12 cellular contexts compared by ENCODE assay signal in the genomic region with DNA sequence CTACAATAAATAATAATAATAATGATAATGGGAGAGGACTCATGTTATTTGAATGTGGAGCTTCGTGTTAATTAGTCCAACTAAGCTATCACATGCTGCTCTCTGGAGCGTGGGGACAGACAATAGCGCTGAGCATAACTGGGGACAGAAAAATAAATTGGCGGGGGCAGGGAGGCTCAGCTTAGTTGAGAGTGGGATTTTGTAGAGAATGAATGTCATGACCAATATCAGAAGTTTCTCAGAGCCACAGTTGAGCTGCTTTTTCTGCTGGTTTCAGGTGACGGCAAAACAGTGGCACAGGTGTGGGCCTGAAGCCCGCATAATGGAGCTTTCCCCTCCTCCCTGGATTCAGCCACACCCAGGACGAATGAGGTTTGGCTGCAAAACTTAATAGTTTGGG.
DNase-seq lines count a peak whose midpoint lies in the region; ATAC-seq and TF ChIP-seq lines count a peak whose summit lies in the region.
"Had no signal": no experiment of that assay in that cellular context is flagged by ENCODE, and none has a peak within 500 bp of the region (broad histone marks: within the 10 kb centered on the region; RNA-seq: fewer than 3 reads in every experiment).

No MANE protein-coding gene starts in this region.

- H3K27ac Mint-ChIP-seq in stimulated activated naive CD8-positive, alpha-beta T cell treated with anti-CD3 and anti-CD28 coated beads, Interleukin-15, amount 100 ng/mL, for 72 hours, result peak overlapping the region in 1 of 2 donors; percentile 23

- peaks cover 49% of the 10 kb centered on the region for H3K4me1 Mint-ChIP-seq in stimulated activated naive CD8-positive, alpha-beta T cell treated with anti-CD3 and anti-CD28 coated beads, Interleukin-15, amount 100 ng/mL, for 72 hours

- no peak overlapping the region for H3K9ac ChIP-seq in Karpas-422 (ENCODE audit: low read length)

- TF ChIP-seq CTCF in esophagus squamous epithelium (IDR thresholded peaks at IDR 0.05) (no peak), tibial nerve (IDR thresholded peaks at IDR 0.05) (no peak)

- no peak for DNase-seq in stimulated activated naive CD8-positive, alpha-beta T cell treated with anti-CD3 and anti-CD28 coated beads, Interleukin-15, Interleukin-2, amounts not matched to agents 100 U/mL and 50 U/mL, for 24 hours
- no peak for DNase-seq in stimulated activated naive CD8-positive, alpha-beta T cell treated with anti-CD3 and anti-CD28 coated beads, Interleukin-15, amount 100 ng/mL, for 72 hours
- DNase-seq in Karpas-422 (peak; percentile 36), esophagus squamous epithelium (lab: John Stamatoyannopoulos, UW) (no peak), tibial nerve (ENCODE audit: low spot score in 2 of 2) (no peak), NCI-H345 treated with DMSO at 0.1 percent for 48 hours (lab: John Stamatoyannopoulos, UW; ENCODE audit: unreplicated experiment) (no peak), NOMO-1 treated with DMSO at 0.1 percent for 48 hours (lab: John Stamatoyannopoulos, UW; ENCODE audit: unreplicated experiment) (no peak)
- DNase-seq: activated CD8-positive, alpha-beta memory T cell treated with anti-CD3 and anti-CD28 coated beads, Interleukin-2, amount 50 U/mL, for 4 hours; NCI-H1048; ovary; RPMI8226 had no signal

- H3K27ac ChIP-seq in Karpas-422 (ENCODE audit: low read length), result no peak overlapping the region
- H3K27ac ChIP-seq in esophagus squamous epithelium, result no peak overlapping the region
- H3K27ac ChIP-seq in tibial nerve, result no peak overlapping the region
- H3K27ac ChIP-seq: ovary had no signal

- no peak overlapping the region for H3K4me3 ChIP-seq in Karpas-422 (ENCODE audit: low read length)
- H3K4me3 ChIP-seq in esophagus squamous epithelium, result no peak overlapping the region
- no peak overlapping the region for H3K4me3 ChIP-seq in tibial nerve
- H3K4me3 ChIP-seq: ovary had no signal

- no peak overlapping the region for H3K4me2 ChIP-seq in Karpas-422 (ENCODE audit: low read depth, low read length, poor library complexity, severe bottlenecking)

- no peaks in the 10 kb centered on the region for H3K79me2 ChIP-seq in Karpas-422 (ENCODE audit: low read length)

- H3K9me2 ChIP-seq in Karpas-422 (replicated peaks; ENCODE audit: insufficient read depth, low read length), result no peaks in the 10 kb centered on the region

- peak; percentile 30 for ATAC-seq in stimulated activated naive CD8-positive, alpha-beta T cell treated with anti-CD3 and anti-CD28 coated beads, Interleukin-15, Interleukin-2, amounts not matched to agents 100 U/mL and 50 U/mL, for 24 hours
- ATAC-seq in stimulated activated naive CD8-positive, alpha-beta T cell treated with anti-CD3 and anti-CD28 coated beads, Interleukin-15, amount 100 ng/mL, for 72 hours, result no peak
- peak; percentile 69 for ATAC-seq in HG02759 (IDR thresholded peaks at IDR 0.05; ENCODE audit: unreplicated experiment)

- H4K20me1 ChIP-seq in Karpas-422 (ENCODE audit: insufficient read depth, low read depth, low read length), result no peaks in the 10 kb centered on the region

- peaks cover 17% of the 10 kb centered on the region for H3K4me1 ChIP-seq in Karpas-422 (ENCODE audit: low read length)
- H3K4me1 ChIP-seq in esophagus squamous epithelium, result no peaks in the 10 kb centered on the region
- no peaks in the 10 kb centered on the region for H3K4me1 ChIP-seq in tibial nerve

- TF ChIP-seq EP300 in tibial nerve (IDR thresholded peaks at IDR 0.05), result no peak

- no peaks in the 10 kb centered on the region for H3K27me3 Mint-ChIP-seq in stimulated activated naive CD8-positive, alpha-beta T cell treated with anti-CD3 and anti-CD28 coated beads, Interleukin-15, amount 100 ng/mL, for 72 hours

- H3K9me3 Mint-ChIP-seq in stimulated activated naive CD8-positive, alpha-beta T cell treated with anti-CD3 and anti-CD28 coated beads, Interleukin-15, amount 100 ng/mL, for 72 hours, result peaks cover 23 to 38% of the 10 kb centered on the region in 2 donors

- WGBS in esophagus squamous epithelium, 2 donors, result 65 to 71% methylated on average over 7 of the region's 7 CpGs
- WGBS in tibial nerve, 2 donors, result 85 to 88% methylated on average over 7 of the region's 7 CpGs

- H3K27me3 ChIP-seq in Karpas-422 (ENCODE audit: low read length), result no peaks in the 10 kb centered on the region
- no peaks in the 10 kb centered on the region for H3K27me3 ChIP-seq in esophagus squamous epithelium
- no peaks in the 10 kb centered on the region for H3K27me3 ChIP-seq in tibial nerve
- H3K27me3 ChIP-seq: ovary had no signal

- intact Hi-C loops in esophagus squamous epithelium (cut with DNase I), result no loop called here

- no peaks in the 10 kb centered on the region for H3K36me3 ChIP-seq in Karpas-422 (ENCODE audit: insufficient read depth, low read length)
- H3K36me3 ChIP-seq in esophagus squamous epithelium, result no peaks in the 10 kb centered on the region
- H3K36me3 ChIP-seq in tibial nerve, result no peaks in the 10 kb centered on the region
- H3K36me3 ChIP-seq: ovary had no signal

- TF ChIP-seq POLR2A in esophagus squamous epithelium (IDR thresholded peaks at IDR 0.05) (no peak), tibial nerve (IDR thresholded peaks at IDR 0.05) (no peak)

- H2AFZ ChIP-seq in Karpas-422 (ENCODE audit: low read length), result no peak overlapping the region

- H3K4me3 Mint-ChIP-seq in stimulated activated naive CD8-positive, alpha-beta T cell treated with anti-CD3 and anti-CD28 coated beads, Interleukin-15, amount 100 ng/mL, for 72 hours, result peak overlapping the region in 1 of 2 donors; percentile 36

- no peaks in the 10 kb centered on the region for H3K9me3 ChIP-seq in Karpas-422 (ENCODE audit: low read length)
- H3K9me3 ChIP-seq in esophagus squamous epithelium, result no peaks in the 10 kb centered on the region
- peaks cover 0 to 9% (median 0%) of the 10 kb centered on the region in 4 donors for H3K9me3 ChIP-seq in tibial nerve
- H3K9me3 ChIP-seq: ovary had no signal
